Comparison of ENCODE assay signal across 1 cellular context in genomic region chr10:104253106-104253505, GRCh38.
A peak's percentile ranks its signal among the peaks of the same experiment; 100 is the strongest.
TF ChIP-seq lines count a peak whose summit lies in the region.

No MANE protein-coding gene starts in this region.

TF ChIP-seq in HepG2, 621 proteins besides CTCF, POLR2A, EP300 and RAD21 (continued from another document and continues in another):
- TF ChIP-seq E2F5 (CRISPR knock-in tag; conservative IDR thresholded peaks at IDR 0.05) (no peak), ZEB1 (IDR thresholded peaks at IDR 0.05; ENCODE audit: insufficient replicate concordance, low read depth) (peak; percentile 94), KAT2B (IDR thresholded peaks at IDR 0.05; ENCODE audit: borderline replicate concordance, low read depth, low read length) (no peak), ZNF558 (CRISPR knock-in tag; IDR thresholded peaks at IDR 0.05; ENCODE audit: borderline replicate concordance) (no peak), MEF2D (CRISPR knock-in tag; IDR thresholded peaks at IDR 0.05) (peak; percentile 73; the same call in 1 of the 2 replicates), SMAD9 (CRISPR knock-in tag; IDR thresholded peaks at IDR 0.05) (no peak), PHB2 (IDR thresholded peaks at IDR 0.05; ENCODE audit: partially characterized antibody) (no peak), GMEB1 (CRISPR knock-in tag; IDR thresholded peaks at IDR 0.05; ENCODE audit: borderline replicate concordance) (no peak), CEBPG (CRISPR knock-in tag; IDR thresholded peaks at IDR 0.05) (peak; percentile 70), LCORL (IDR thresholded peaks at IDR 0.05) (no peak), LCORL (CRISPR knock-in tag; IDR thresholded peaks at IDR 0.05) (peak; percentile 91), AKAP8 (CRISPR knock-in tag; IDR thresholded peaks at IDR 0.05) (peak; percentile 68; the same call in 1 of the 2 replicates), TAF15 (IDR thresholded peaks at IDR 0.05; ENCODE audit: low read depth, low read length, poor library complexity, severe bottlenecking) (no peak), NCOR1 (IDR thresholded peaks at IDR 0.05; ENCODE audit: borderline replicate concordance, low read length) (peak; percentile 56; the same call in 1 of the 2 replicates), MED8 (CRISPR knock-in tag; IDR thresholded peaks at IDR 0.05; ENCODE audit: insufficient replicate concordance) (peak; percentile 62), ZNF703 (CRISPR knock-in tag; IDR thresholded peaks at IDR 0.05; ENCODE audit: borderline replicate concordance) (no peak), TFDP2 (CRISPR knock-in tag; IDR thresholded peaks at IDR 0.05) (peak; percentile 29; the same call in 1 of the 2 replicates), CEBPB (IDR thresholded peaks at IDR 0.05; ENCODE audit: borderline replicate concordance, low read depth, low read length) (peak; percentile 15; the same call in 1 of the 2 replicates), HNRNPUL1 (IDR thresholded peaks at IDR 0.05; ENCODE audit: low read depth, low read length) (no peak), ZBTB26 (CRISPR knock-in tag; IDR thresholded peaks at IDR 0.05; ENCODE audit: borderline replicate concordance) (peak; percentile 97), MTA1 (CRISPR knock-in tag; IDR thresholded peaks at IDR 0.05; ENCODE audit: borderline replicate concordance) (no peak), KLF6 (CRISPR knock-in tag; IDR thresholded peaks at IDR 0.05) (0 out of 2 replicates have a peak, but pooled peaks have one; percentile 38), KMT2A (CRISPR knock-in tag; IDR thresholded peaks at IDR 0.05) (peak; percentile 25; the same call in 1 of the 2 replicates), ZNF597 (CRISPR knock-in tag; IDR thresholded peaks at IDR 0.05) (no peak), ZNF430 (CRISPR knock-in tag; IDR thresholded peaks at IDR 0.05) (0 out of 2 replicates have a peak, but pooled peaks have one; percentile 33), ZNF639 (CRISPR knock-in tag; conservative IDR thresholded peaks at IDR 0.05) (0 out of 2 replicates have a peak, but pooled peaks have one; percentile 23), NR2C2 (CRISPR knock-in tag; IDR thresholded peaks at IDR 0.05; ENCODE audit: borderline replicate concordance) (0 out of 2 replicates have a peak, but pooled peaks have one; percentile 21), ZNF605 (CRISPR knock-in tag; IDR thresholded peaks at IDR 0.05) (no peak), ZNF335 (CRISPR knock-in tag; IDR thresholded peaks at IDR 0.05) (no peak), ZNF18 (CRISPR knock-in tag; IDR thresholded peaks at IDR 0.05; ENCODE audit: insufficient replicate concordance) (peak; percentile 73), RERE (CRISPR knock-in tag; IDR thresholded peaks at IDR 0.05; ENCODE audit: low read depth) (peak; percentile 81), DR1 (CRISPR knock-in tag; IDR thresholded peaks at IDR 0.05) (no peak), SIN3B (IDR thresholded peaks at IDR 0.05; ENCODE audit: low read length) (no peak), MIXL1 (CRISPR knock-in tag; IDR thresholded peaks at IDR 0.05) (peak; percentile 75), FOXJ3 (CRISPR knock-in tag; IDR thresholded peaks at IDR 0.05; ENCODE audit: borderline replicate concordance) (peak; percentile 83; the same call in 1 of the 2 replicates), ELF1 (CRISPR knock-in tag; IDR thresholded peaks at IDR 0.05) (peak; percentile 49; the same call in 1 of the 2 replicates), FOXP4 (CRISPR knock-in tag; IDR thresholded peaks at IDR 0.05) (peak; percentile 95), DRAP1 (CRISPR knock-in tag; IDR thresholded peaks at IDR 0.05) (peak; percentile 53; the same call in 1 of the 2 replicates), ZNF619 (CRISPR knock-in tag; IDR thresholded peaks at IDR 0.05) (no peak), MATR3 (CRISPR knock-in tag; IDR thresholded peaks at IDR 0.05) (no peak), ZNF121 (CRISPR knock-in tag; IDR thresholded peaks at IDR 0.05) (0 out of 2 replicates have a peak, but pooled peaks have one; percentile 13), ZSCAN30 (CRISPR knock-in tag; IDR thresholded peaks at IDR 0.05) (no peak), SOX6 (IDR thresholded peaks at IDR 0.05) (no peak), SOX6 (CRISPR knock-in tag; IDR thresholded peaks at IDR 0.05) (peak; percentile 89)
